8 cellular contexts compared by ENCODE assay signal in the genomic region with DNA sequence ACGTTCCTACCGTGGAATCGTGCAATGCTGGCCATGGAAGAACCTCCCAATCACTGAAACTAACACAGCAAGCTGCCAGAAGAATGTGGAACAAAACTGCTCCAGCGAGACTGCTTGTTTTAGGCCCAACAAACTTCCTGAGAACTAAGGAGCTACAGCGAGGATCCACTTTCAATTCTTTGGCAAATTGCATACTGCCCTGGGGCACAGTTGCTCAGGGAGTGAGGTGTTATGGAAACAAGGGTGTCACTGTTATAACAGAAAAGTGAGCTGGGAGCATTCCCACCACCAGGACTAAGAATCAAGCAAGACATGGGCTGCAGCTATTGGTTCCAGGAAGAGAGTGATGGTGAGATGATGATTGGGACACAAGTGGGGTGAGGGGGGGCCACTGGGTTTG.
DNase-seq lines count a peak whose midpoint lies in the region; ATAC-seq lines count a peak whose summit lies in the region.
"Had no signal": no experiment of that assay in that cellular context is flagged by ENCODE, and none has a peak within 500 bp of the region (broad histone marks: within the 10 kb centered on the region; RNA-seq: fewer than 3 reads in every experiment).

No MANE protein-coding gene starts in this region.

- no peak for ATAC-seq in left cardiac atrium

- DNase-seq in H4 (ENCODE audit: low spot score) (peak; percentile 13), RPMI7951 (ENCODE audit: low read depth) (peak; percentile 6), islet precursor cell (peak; percentile 74), NCI-H2227 (lab: John Stamatoyannopoulos, UW; ENCODE audit: unreplicated experiment) (no peak), middle frontal gyrus (ENCODE audit: extremely low spot score, low spot score) (no peak), left cardiac atrium (no peak)
- DNase-seq: Caco-2, GDM1 had no signal

- intact Hi-C loops in left cardiac atrium (cut with DNase I): no loop called here

Comparison
In these comparisons a context has a peak if more than half of its experiments do, and no peak if none do; other contexts are left out.
1. DNase-seq: peak in H4 (single experiment), RPMI7951 (single experiment) and islet precursor cell (single experiment); none in NCI-H2227 (single experiment), middle frontal gyrus (single experiment) and left cardiac atrium (single experiment).